In genomic region chr3:87206070-87206469, GRCh38 we compare ENCODE assay signal across 11 cellular contexts. TPM values are rescaled to one million over a fixed set of nuclear protein-coding genes. Genes with fewer than 3 reads are reported as not detected.
A peak's percentile ranks its signal among the peaks of the same experiment; 100 is the strongest.
DNase-seq lines count a peak whose midpoint lies in the region; ATAC-seq and TF ChIP-seq lines count a peak whose summit lies in the region.
"Had no signal": no experiment of that assay in that cellular context is flagged by ENCODE, and none has a peak within 500 bp of the region (broad histone marks: within the 10 kb centered on the region; RNA-seq: fewer than 3 reads in every experiment).

No MANE protein-coding gene starts in this region.

- no peaks in the 10 kb centered on the region for H3K9me3 ChIP-seq in RWPE2 (ENCODE audit: severe bottlenecking)
- no peaks in the 10 kb centered on the region for H3K9me3 ChIP-seq in lower lobe of right lung
- H3K9me3 ChIP-seq: BLaER1 treated with 17β-estradiol and CSF1 and Interleukin-3, amounts not matched to agents 10 nM and 100 nM; gastrocnemius medialis had no signal

- TF ChIP-seq CTCF in RWPE2 (IDR thresholded peaks at IDR 0.05; ENCODE audit: poor library complexity, severe bottlenecking) = no peak
- no peak for TF ChIP-seq CTCF in type B pancreatic cell (conservative IDR thresholded peaks at IDR 0.05)
- no peak for TF ChIP-seq CTCF in lower lobe of right lung (IDR thresholded peaks at IDR 0.05)

- no peak overlapping the region for H3K4me3 Mint-ChIP-seq in activated T-cell treated with anti-CD3 and anti-CD28 coated beads, Interleukin-2, amount 50 U/mL, for 72 hours
- no peak overlapping the region for H3K4me3 Mint-ChIP-seq in activated T-cell treated with anti-CD3 and anti-CD28 coated beads, Interleukin-2, amount 50 U/mL, for 24 hours
- no peak overlapping the region for H3K4me3 Mint-ChIP-seq in type B pancreatic cell
- no peak overlapping the region for H3K4me3 Mint-ChIP-seq in activated naive CD4-positive, alpha-beta T cell treated with anti-CD3 and anti-CD28 coated beads for 36 hours
- H3K4me3 Mint-ChIP-seq: mesothelial cell of epicardium had no signal

- H3K4me1 Mint-ChIP-seq in activated T-cell treated with anti-CD3 and anti-CD28 coated beads, Interleukin-2, amount 50 U/mL, for 72 hours (ENCODE audit: low read depth) = no peaks in the 10 kb centered on the region
- peaks cover 2% of the 10 kb centered on the region for H3K4me1 Mint-ChIP-seq in activated T-cell treated with anti-CD3 and anti-CD28 coated beads, Interleukin-2, amount 50 U/mL, for 24 hours (ENCODE audit: low read depth)
- H3K4me1 Mint-ChIP-seq in type B pancreatic cell (ENCODE audit: unreplicated experiment) = peaks cover 4% of the 10 kb centered on the region
- no peaks in the 10 kb centered on the region for H3K4me1 Mint-ChIP-seq in activated naive CD4-positive, alpha-beta T cell treated with anti-CD3 and anti-CD28 coated beads for 36 hours (ENCODE audit: low read depth)

- H3K27me3 Mint-ChIP-seq in activated T-cell treated with anti-CD3 and anti-CD28 coated beads, Interleukin-2, amount 50 U/mL, for 72 hours (ENCODE audit: low read depth) = peaks cover 13% of the 10 kb centered on the region
- H3K27me3 Mint-ChIP-seq in activated T-cell treated with anti-CD3 and anti-CD28 coated beads, Interleukin-2, amount 50 U/mL, for 24 hours = peaks cover 19% of the 10 kb centered on the region
- H3K27me3 Mint-ChIP-seq in type B pancreatic cell = peaks cover 15% of the 10 kb centered on the region
- peaks cover 9% of the 10 kb centered on the region for H3K27me3 Mint-ChIP-seq in activated naive CD4-positive, alpha-beta T cell treated with anti-CD3 and anti-CD28 coated beads for 36 hours (ENCODE audit: low read depth)

- CTCF ChIA-PET in activated naive CD4-positive, alpha-beta T cell treated with anti-CD3 and anti-CD28 coated beads for 36 hours (lab: Charles Lee) = no interaction called here

- no peaks in the 10 kb centered on the region for H3K36me3 ChIP-seq in RWPE2 (ENCODE audit: low read depth)
- no peaks in the 10 kb centered on the region for H3K36me3 ChIP-seq in lower lobe of right lung
- H3K36me3 ChIP-seq: BLaER1 treated with 17β-estradiol and CSF1 and Interleukin-3, amounts not matched to agents 10 nM and 100 nM; gastrocnemius medialis had no signal

- peak overlapping the region; percentile 68 for H3K27ac ChIP-seq in RWPE2 (ENCODE audit: poor library complexity, severe bottlenecking)
- H3K27ac ChIP-seq in lower lobe of right lung = no peak overlapping the region
- H3K27ac ChIP-seq: BLaER1 treated with 17β-estradiol and CSF1 and Interleukin-3, amounts not matched to agents 10 nM and 100 nM; gastrocnemius medialis had no signal

- no peak for DNase-seq in activated T-cell treated with anti-CD3 and anti-CD28 coated beads, Interleukin-2, amount 50 U/mL, for 72 hours
- DNase-seq in activated T-cell treated with anti-CD3 and anti-CD28 coated beads, Interleukin-2, amount 50 U/mL, for 24 hours = no peak
- DNase-seq in RWPE2 (ENCODE audit: low spot score) = no peak
- DNase-seq in fibroblast of the conjunctiva (ENCODE audit: low read depth) = peak; percentile 18
- no peak for DNase-seq in type B pancreatic cell (ENCODE audit: extremely low spot score, unreplicated experiment)
- no peak for DNase-seq in activated naive CD4-positive, alpha-beta T cell treated with anti-CD3 and anti-CD28 coated beads for 36 hours
- DNase-seq in lower lobe of right lung = no peak
- DNase-seq: gastrocnemius medialis had no signal

- ATAC-seq in activated T-cell treated with anti-CD3 and anti-CD28 coated beads, Interleukin-2, amount 50 U/mL, for 72 hours (replicated peaks in 1 of 2) = peak; percentile 32 to 58
- ATAC-seq in RWPE2 (ENCODE audit: low read depth) = peak; percentile 86
- no peak for ATAC-seq in GM18909 (IDR thresholded peaks at IDR 0.05; ENCODE audit: poor library complexity, unreplicated experiment)
- ATAC-seq in lower lobe of right lung = no peak
- ATAC-seq: gastrocnemius medialis had no signal

- H3K27me3 ChIP-seq in RWPE2 (ENCODE audit: insufficient read depth, poor library complexity, severe bottlenecking) = no peaks in the 10 kb centered on the region
- H3K27me3 ChIP-seq in lower lobe of right lung (ENCODE audit: low read depth) = no peaks in the 10 kb centered on the region
- H3K27me3 ChIP-seq: BLaER1 treated with 17β-estradiol and CSF1 and Interleukin-3, amounts not matched to agents 10 nM and 100 nM; gastrocnemius medialis had no signal

- H3K4me1 ChIP-seq in RWPE2 (ENCODE audit: insufficient read depth, poor library complexity, severe bottlenecking) (peaks cover 23% of the 10 kb centered on the region), lower lobe of right lung (no peaks in the 10 kb centered on the region)
- H3K4me1 ChIP-seq: BLaER1 treated with 17β-estradiol and CSF1 and Interleukin-3, amounts not matched to agents 10 nM and 100 nM; gastrocnemius medialis had no signal

- H3K27ac Mint-ChIP-seq in activated T-cell treated with anti-CD3 and anti-CD28 coated beads, Interleukin-2, amount 50 U/mL, for 72 hours = no peak overlapping the region
- H3K27ac Mint-ChIP-seq in activated T-cell treated with anti-CD3 and anti-CD28 coated beads, Interleukin-2, amount 50 U/mL, for 24 hours = no peak overlapping the region
- H3K27ac Mint-ChIP-seq in type B pancreatic cell = peak overlapping the region; percentile 25
- no peak overlapping the region for H3K27ac Mint-ChIP-seq in activated naive CD4-positive, alpha-beta T cell treated with anti-CD3 and anti-CD28 coated beads for 36 hours
- H3K27ac Mint-ChIP-seq: mesothelial cell of epicardium had no signal

- H3K36me3 Mint-ChIP-seq in activated T-cell treated with anti-CD3 and anti-CD28 coated beads, Interleukin-2, amount 50 U/mL, for 72 hours (ENCODE audit: insufficient read depth in 2 of 2) = no peaks in the 10 kb centered on the region
- H3K36me3 Mint-ChIP-seq in activated T-cell treated with anti-CD3 and anti-CD28 coated beads, Interleukin-2, amount 50 U/mL, for 24 hours (ENCODE audit: low read depth) = no peaks in the 10 kb centered on the region
- H3K36me3 Mint-ChIP-seq in type B pancreatic cell = no peaks in the 10 kb centered on the region
- H3K36me3 Mint-ChIP-seq in activated naive CD4-positive, alpha-beta T cell treated with anti-CD3 and anti-CD28 coated beads for 36 hours (ENCODE audit: low read depth) = no peaks in the 10 kb centered on the region
- H3K36me3 Mint-ChIP-seq: mesothelial cell of epicardium had no signal

- intact Hi-C loops in activated naive CD4-positive, alpha-beta T cell treated with anti-CD3 and anti-CD28 coated beads for 36 hours (cut with micrococcal nuclease) = no loop called here
- intact Hi-C loops in lower lobe of right lung (cut with DNase I) = no loop called here

- H3K4me3 ChIP-seq in RWPE2 (ENCODE audit: severe bottlenecking) = no peak overlapping the region
- no peak overlapping the region for H3K4me3 ChIP-seq in lower lobe of right lung
- H3K4me3 ChIP-seq: BLaER1 treated with 17β-estradiol and CSF1 and Interleukin-3, amounts not matched to agents 10 nM and 100 nM; gastrocnemius medialis had no signal

- H3K9me3 Mint-ChIP-seq in activated T-cell treated with anti-CD3 and anti-CD28 coated beads, Interleukin-2, amount 50 U/mL, for 72 hours = no peaks in the 10 kb centered on the region
- H3K9me3 Mint-ChIP-seq in activated T-cell treated with anti-CD3 and anti-CD28 coated beads, Interleukin-2, amount 50 U/mL, for 24 hours = no peaks in the 10 kb centered on the region
- no peaks in the 10 kb centered on the region for H3K9me3 Mint-ChIP-seq in type B pancreatic cell
- no peaks in the 10 kb centered on the region for H3K9me3 Mint-ChIP-seq in activated naive CD4-positive, alpha-beta T cell treated with anti-CD3 and anti-CD28 coated beads for 36 hours
- H3K9me3 Mint-ChIP-seq: mesothelial cell of epicardium had no signal

RNA-seq across cellular contexts. Expression of gene CHMP2B, which starts 21.0 kb away (rescaled TPM):
- 10 to 100 TPM; 22.5 to 25.4 TPM for total RNA-seq in activated T-cell treated with anti-CD3 and anti-CD28 coated beads, Interleukin-2, amount 50 U/mL, for 72 hours
- total RNA-seq in type B pancreatic cell (ENCODE audit: low replicate concordance) = 29.0 and 36.8 TPM in 2 replicates
- 10 to 100 TPM; 24.9 to 26.1 TPM for total RNA-seq in activated naive CD4-positive, alpha-beta T cell treated with anti-CD3 and anti-CD28 coated beads for 36 hours
- total RNA-seq in lower lobe of right lung = 41.4 TPM

Comparison
In these comparisons a context has a peak if more than half of its experiments do, and no peak if none do; other contexts are left out.
1. ATAC-seq: peak in activated T-cell treated with anti-CD3 and anti-CD28 coated beads, Interleukin-2, amount 50 U/mL, for 72 hours (2 of 2) and RWPE2 (single experiment); none in GM18909 (single experiment) and lower lobe of right lung (0 of 2).